26 cellular contexts compared by ENCODE assay signal in genomic region chr22:49437956-49438355, GRCh38.
A peak's percentile ranks its signal among the peaks of the same experiment; 100 is the strongest.
DNase-seq lines count a peak whose midpoint lies in the region; ATAC-seq, FAIRE-seq and TF ChIP-seq lines count a peak whose summit lies in the region.
"Had no signal": no experiment of that assay in that cellular context is flagged by ENCODE, and none has a peak within 500 bp of the region (broad histone marks: within the 10 kb centered on the region; RNA-seq: fewer than 3 reads in every experiment).

No MANE protein-coding gene starts in this region.

- H3K9me3 ChIP-seq in H1 (ENCODE audit: insufficient read depth in 2 of 2, low read depth in 1 of 2, low read length in 1 of 2) (peaks cover 0 to 6% of the 10 kb centered on the region in 2 experiments; a peak in 2 of 4 replicates), neuronal stem cell (replicated peaks in 1 of 2; ENCODE audit: control insufficient read depth in 2 of 2, insufficient read depth in 1 of 2, low read depth in 1 of 2, low read length in 2 of 2) (peaks cover 0 to 5% of the 10 kb centered on the region in 2 donors), upper lobe of left lung (peaks cover 0 to 4% (median 0%) of the 10 kb centered on the region in 4 donors)
- H3K9me3 ChIP-seq: A549, BE2C had no signal

- H2AFZ ChIP-seq in H1 (ENCODE audit: low read length) (no peak overlapping the region), neuronal stem cell (ENCODE audit: low read length) (no peak overlapping the region)

- TF ChIP-seq CTCF in natural killer cell (IDR thresholded peaks at IDR 0.05) (no peak), H1 (IDR thresholded peaks at IDR 0.05; ENCODE audit: control extremely low read depth in 1 of 3, insufficient read depth in 1 of 3, low read depth in 1 of 3, low read length in 3 of 3) (no peak), upper lobe of left lung (IDR thresholded peaks at IDR 0.05) (no peak)

- H4K8ac ChIP-seq in H1 (ENCODE audit: extremely low read depth, insufficient read depth, low read length) = no peak overlapping the region
- H4K8ac ChIP-seq in neuronal stem cell (ENCODE audit: low read depth, low read length) = peak overlapping the region; percentile 7

- H3K9ac ChIP-seq in H1 (replicated peaks in 1 of 4; ENCODE audit: extremely low read depth in 1 of 4, low read depth in 3 of 4, low read length in 3 of 4) (no peak overlapping the region), neuronal stem cell (ENCODE audit: low read depth, low read length, poor library complexity) (no peak overlapping the region)
- H3K9ac ChIP-seq: BLaER1 had no signal

- WGBS in H1 (ENCODE audit: extremely low coverage in 1 of 2, insufficient coverage in 1 of 2, insufficient read length in 1 of 2, insufficient replicate concordance in 2 of 2, low coverage in 1 of 2, low lambda C conversion rate in 2 of 2, missing lambda C conversion rate in 1 of 2), 2 experiments = 90% methylated on average over 16 of the region's 16 CpGs; no CpG with 5 or more reads in 1 of the 2 experiments
- no CpG with 5 or more reads among the region's 16 CpGs for WGBS in neuronal stem cell (ENCODE audit: extremely low coverage in 2 of 2, insufficient read length in 2 of 2, insufficient replicate concordance in 1 of 2), 2 donors
- 84 to 93% methylated on average over 14 to 16 of the region's 16 CpGs for WGBS in upper lobe of left lung, 2 donors

- no peak overlapping the region for H3K4ac ChIP-seq in H1 (replicated peaks; ENCODE audit: insufficient read length, low read depth, low read length)
- peak overlapping the region; percentile 59 for H3K4ac ChIP-seq in neuronal stem cell (ENCODE audit: low read length)

- ATAC-seq in natural killer cell treated with Interleukin-12 subunit alpha and Interleukin-12 subunit beta and Interleukin-15 and Interleukin-18, amount 100 ng/mL, for 72 hours = no peak
- ATAC-seq in natural killer cell (no peak), upper lobe of left lung (ENCODE audit: low FRiP score in 2 of 2) (peak; percentile 39 to 40)
- ATAC-seq: A549 had no signal

- H3K18ac ChIP-seq in H1 (ENCODE audit: extremely low read depth, low read length) = no peak overlapping the region
- H3K18ac ChIP-seq in neuronal stem cell (ENCODE audit: low read length) = peak overlapping the region; percentile 36

- no peaks in the 10 kb centered on the region for H3K79me2 ChIP-seq in H1 (ENCODE audit: control insufficient read depth in 1 of 2, insufficient read depth in 2 of 2, low read length in 2 of 2)

- H3K27ac ChIP-seq in H1 (ENCODE audit: low read depth, low read length) (no peak overlapping the region), neuronal stem cell (replicated peaks; ENCODE audit: low read length) (no peak overlapping the region), upper lobe of left lung (no peak overlapping the region)
- H3K27ac ChIP-seq: A549, BLaER1 had no signal

- no peaks in the 10 kb centered on the region for H3K27me3 Mint-ChIP-seq in natural killer cell treated with Interleukin-12 subunit alpha and Interleukin-12 subunit beta and Interleukin-15 and Interleukin-18, amount 100 ng/mL, for 72 hours
- no peaks in the 10 kb centered on the region for H3K27me3 Mint-ChIP-seq in natural killer cell (ENCODE audit: low read depth in 2 of 2)
- H3K27me3 Mint-ChIP-seq: CD4-positive, CD25-positive, alpha-beta regulatory T cell had no signal

- no peak overlapping the region for H3K4me3 Mint-ChIP-seq in natural killer cell treated with Interleukin-12 subunit alpha and Interleukin-12 subunit beta and Interleukin-15 and Interleukin-18, amount 100 ng/mL, for 72 hours
- no peak overlapping the region for H3K4me3 Mint-ChIP-seq in natural killer cell
- H3K4me3 Mint-ChIP-seq: CD14-positive monocyte; CD4-positive, alpha-beta memory T cell; CD8-positive, alpha-beta memory T cell had no signal

- H4K5ac ChIP-seq in H1 (ENCODE audit: insufficient read length, low read depth, low read length) = no peak overlapping the region

- POLR2A ChIA-PET in H1 (lab: Charles Lee; ENCODE audit: partially characterized antibody) = no interaction called here

- no peak for TF ChIP-seq POLR2A in H1 (IDR thresholded peaks at IDR 0.05; ENCODE audit: control extremely low read depth in 1 of 2, low read depth in 2 of 2, low read length in 2 of 2)
- TF ChIP-seq POLR2A in upper lobe of left lung (IDR thresholded peaks at IDR 0.05) = no peak

- H2BK12ac ChIP-seq in H1 (ENCODE audit: low read depth, low read length) (0 out of 2 replicates have a peak overlapping the region, but pooled peaks have one; percentile 27), neuronal stem cell (ENCODE audit: low read length) (no peak overlapping the region)

- H4K91ac ChIP-seq in H1 (replicated peaks; ENCODE audit: insufficient read length, low read length) = no peak overlapping the region
- no peak overlapping the region for H4K91ac ChIP-seq in neuronal stem cell (ENCODE audit: low read depth, low read length, poor library complexity)

- H2BK120ac ChIP-seq in H1 (replicated peaks; ENCODE audit: low read depth, low read length) = no peak overlapping the region
- no peak overlapping the region for H2BK120ac ChIP-seq in neuronal stem cell (ENCODE audit: low read depth, low read length)

- no peak overlapping the region for H2BK20ac ChIP-seq in H1 (ENCODE audit: low read length)

- H3K27ac Mint-ChIP-seq in natural killer cell treated with Interleukin-12 subunit alpha and Interleukin-12 subunit beta and Interleukin-15 and Interleukin-18, amount 100 ng/mL, for 72 hours = no peak overlapping the region
- no peak overlapping the region for H3K27ac Mint-ChIP-seq in natural killer cell
- H3K27ac Mint-ChIP-seq: CD4-positive, alpha-beta memory T cell; CD4-positive, CD25-positive, alpha-beta regulatory T cell; CD8-positive, alpha-beta memory T cell had no signal

- H2BK5ac ChIP-seq in H1 (ENCODE audit: low read depth, low read length) (no peak overlapping the region), neuronal stem cell (ENCODE audit: low read length) (no peak overlapping the region)

- H3K36me3 Mint-ChIP-seq in natural killer cell treated with Interleukin-12 subunit alpha and Interleukin-12 subunit beta and Interleukin-15 and Interleukin-18, amount 100 ng/mL, for 72 hours = no peaks in the 10 kb centered on the region
- no peaks in the 10 kb centered on the region for H3K36me3 Mint-ChIP-seq in natural killer cell
- H3K36me3 Mint-ChIP-seq: CD4-positive, alpha-beta memory T cell; CD4-positive, CD25-positive, alpha-beta regulatory T cell had no signal

- H3K4me2 ChIP-seq in H1 (ENCODE audit: insufficient read depth in 1 of 2, low read depth in 2 of 2, low read length in 2 of 2) (no peak overlapping the region), neuronal stem cell (ENCODE audit: insufficient read depth, low read length, poor library complexity, severe bottlenecking) (no peak overlapping the region)
- H3K4me2 ChIP-seq: A549, BLaER1 had no signal

- H2BK15ac ChIP-seq in H1 (ENCODE audit: low read length) = no peak overlapping the region
- H2BK15ac ChIP-seq in neuronal stem cell (ENCODE audit: low read length) = no peak overlapping the region

- H3K4me1 Mint-ChIP-seq in natural killer cell treated with Interleukin-12 subunit alpha and Interleukin-12 subunit beta and Interleukin-15 and Interleukin-18, amount 100 ng/mL, for 72 hours (ENCODE audit: low read depth in 2 of 2) = no peaks in the 10 kb centered on the region
- no peaks in the 10 kb centered on the region for H3K4me1 Mint-ChIP-seq in natural killer cell
- H3K4me1 Mint-ChIP-seq: CD14-positive monocyte; CD4-positive, alpha-beta memory T cell; CD4-positive, CD25-positive, alpha-beta regulatory T cell; CD8-positive, alpha-beta memory T cell had no signal

- no peaks in the 10 kb centered on the region; the same call in 1 of the 2 replicates for H3K23me2 ChIP-seq in H1 (ENCODE audit: low read depth, low read length)

- CTCF ChIA-PET in H1 (lab: Charles Lee; ENCODE audit: partially characterized antibody) = no interaction called here

- DNase-seq in natural killer cell treated with Interleukin-12 subunit alpha and Interleukin-12 subunit beta and Interleukin-15 and Interleukin-18, amount 100 ng/mL, for 72 hours (ENCODE audit: low spot score) = peak; percentile 50
- DNase-seq in natural killer cell (no peak), H1 (ENCODE audit: low read depth in 1 of 2, low spot score in 2 of 2) (no peak), neuronal stem cell (ENCODE audit: low spot score) (no peak), upper lobe of left lung (no peak), AG08395 (ENCODE audit: low spot score) (no peak), 8988T (no peak), kidney glomerular epithelial cell (lab: John Stamatoyannopoulos, UW) (no peak)
- DNase-seq: BE2C; C1 segment of cervical spinal cord; CD4-positive, alpha-beta memory T cell; CD4-positive, CD25-positive, alpha-beta regulatory T cell; CD8-positive, alpha-beta memory T cell; COR-L47; DMS 273 treated with DMSO at 0.1 percent for 48 hours; DMS153; DMS53; DMS79; DND-41; GF-D8 had no signal

- TF ChIP-seq EP300 in H1 (IDR thresholded peaks at IDR 0.05; ENCODE audit: borderline replicate concordance in 1 of 2, low read depth in 2 of 2, low read length in 2 of 2) = no peak
- no peak for TF ChIP-seq EP300 in upper lobe of left lung (IDR thresholded peaks at IDR 0.05)

- H3K4me1 ChIP-seq in H1 (replicated peaks in 1 of 4; ENCODE audit: control insufficient read depth in 3 of 4, insufficient read depth in 4 of 4, low read length in 3 of 4) (no peaks in the 10 kb centered on the region), neuronal stem cell (ENCODE audit: control insufficient read depth in 2 of 2, insufficient read depth in 1 of 2, low read depth in 1 of 2, low read length in 2 of 2) (no peaks in the 10 kb centered on the region), upper lobe of left lung (no peaks in the 10 kb centered on the region)
- H3K4me1 ChIP-seq: A549, BE2C had no signal

- no peak overlapping the region for H3K23ac ChIP-seq in H1 (ENCODE audit: insufficient read length)
- no peak overlapping the region for H3K23ac ChIP-seq in neuronal stem cell (ENCODE audit: low read depth, low read length, poor library complexity)

- intact Hi-C loops in natural killer cell (cut with micrococcal nuclease) = no loop called here

- no peaks in the 10 kb centered on the region for H3K79me1 ChIP-seq in H1 (ENCODE audit: low read depth, low read length)
- H3K79me1 ChIP-seq in neuronal stem cell (ENCODE audit: low read depth, low read length) = no peaks in the 10 kb centered on the region

- H3K4me3 ChIP-seq in H1 (ENCODE audit: extremely low read depth in 1 of 4, insufficient read depth in 2 of 4, low read depth in 3 of 4, low read length in 4 of 4) (no peak overlapping the region), neuronal stem cell (ENCODE audit: low read length in 2 of 2) (no peak overlapping the region), upper lobe of left lung (no peak overlapping the region)
- H3K4me3 ChIP-seq: A549, BLaER1 had no signal

- no peak overlapping the region for H2AK5ac ChIP-seq in H1 (ENCODE audit: low read depth, low read length)
- peak overlapping the region; percentile 24 for H2AK5ac ChIP-seq in neuronal stem cell (ENCODE audit: low read depth, low read length)

- H3K36me3 ChIP-seq in H1 (ENCODE audit: control insufficient read depth in 2 of 4, insufficient read depth in 4 of 4, low read length in 3 of 4) = no peaks in the 10 kb centered on the region
- no peaks in the 10 kb centered on the region for H3K36me3 ChIP-seq in neuronal stem cell (replicated peaks in 1 of 2; ENCODE audit: control insufficient read depth in 2 of 2, insufficient read depth in 2 of 2, low read length in 2 of 2)
- H3K36me3 ChIP-seq in upper lobe of left lung = no peaks in the 10 kb centered on the region
- H3K36me3 ChIP-seq: BE2C, BLaER1 had no signal

- no peak overlapping the region for H3K14ac ChIP-seq in H1 (ENCODE audit: insufficient read length)
- no peak overlapping the region for H3K14ac ChIP-seq in neuronal stem cell (ENCODE audit: low read length)

- TF ChIP-seq RAD21 in H1 (IDR thresholded peaks at IDR 0.05 in 1 of 2, conservative IDR thresholded peaks at IDR 0.05 in 1 of 2; ENCODE audit: low read depth in 2 of 2, low read length in 2 of 2) = no peak

- H3K27me3 ChIP-seq in H1 (replicated peaks in 1 of 4; ENCODE audit: control insufficient read depth in 3 of 4, extremely low read depth in 1 of 4, insufficient read depth in 3 of 4, low read length in 3 of 4) (no peaks in the 10 kb centered on the region), neuronal stem cell (ENCODE audit: control insufficient read depth in 3 of 3, insufficient read depth in 3 of 3, low read depth in 1 of 3, low read length in 3 of 3) (peaks cover 0 to 5% (median 0%) of the 10 kb centered on the region in 3 experiments), upper lobe of left lung (no peaks in the 10 kb centered on the region)
- H3K27me3 ChIP-seq: BLaER1 had no signal

- no peaks in the 10 kb centered on the region for H3K9me3 Mint-ChIP-seq in natural killer cell treated with Interleukin-12 subunit alpha and Interleukin-12 subunit beta and Interleukin-15 and Interleukin-18, amount 100 ng/mL, for 72 hours
- no peaks in the 10 kb centered on the region for H3K9me3 Mint-ChIP-seq in natural killer cell

- H3K56ac ChIP-seq in H1 (replicated peaks; ENCODE audit: insufficient read length, low read depth, low read length) = no peak overlapping the region

- no peak for FAIRE-seq in H1 (lab: Jason Lieb, UNC)
- FAIRE-seq: A549, G401.6, GM12891, GM19239 had no signal

- H4K20me1 ChIP-seq in H1 (replicated peaks in 1 of 2; ENCODE audit: control insufficient read depth in 1 of 2, insufficient read depth in 2 of 2, low read length in 2 of 2) = no peaks in the 10 kb centered on the region
- H4K20me1 ChIP-seq: BLaER1 had no signal

Comparison
In these comparisons a context has a peak if more than half of its experiments do, and no peak if none do; other contexts are left out.
1. ATAC-seq: peak in upper lobe of left lung (2 of 2); none in natural killer cell treated with Interleukin-12 subunit alpha and Interleukin-12 subunit beta and Interleukin-15 and Interleukin-18, amount 100 ng/mL, for 72 hours (0 of 2) and natural killer cell (0 of 3).